In the genomic region with DNA sequence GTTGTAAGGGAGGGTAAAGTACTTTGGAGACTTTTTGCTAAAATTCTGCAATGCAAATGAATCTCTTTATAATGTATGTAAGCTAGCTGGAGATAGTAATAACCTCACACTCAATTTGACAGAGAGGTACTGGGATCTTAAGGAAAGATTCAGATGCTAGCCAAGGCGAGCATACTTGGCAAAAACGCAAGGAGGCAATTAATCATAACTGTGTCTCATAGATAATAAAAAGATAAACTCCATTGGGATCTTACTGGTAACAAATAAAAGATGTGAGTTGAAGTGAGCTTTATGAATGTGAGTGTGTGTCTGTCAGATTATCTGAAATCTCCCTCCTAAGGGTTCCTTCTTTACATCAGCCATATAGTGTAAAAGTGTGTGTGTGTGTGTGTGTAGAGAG, we compare ENCODE assay signal across 1 cellular context.
TF ChIP-seq lines count a peak whose summit lies in the region.

No MANE protein-coding gene starts in this region.

TF ChIP-seq in IMR-90, 13 proteins besides CTCF, POLR2A, EP300 and RAD21:
- no peak for TF ChIP-seq FOS (IDR thresholded peaks at IDR 0.05; ENCODE audit: low read depth, low read length)
- TF ChIP-seq MAZ (IDR thresholded peaks at IDR 0.05; ENCODE audit: borderline replicate concordance, low read depth, low read length) = no peak
- no peak for TF ChIP-seq MAFK (IDR thresholded peaks at IDR 0.05; ENCODE audit: low read depth, low read length)
- TF ChIP-seq RFX5 (IDR thresholded peaks at IDR 0.05; ENCODE audit: low read depth, low read length) = no peak
- TF ChIP-seq, protein P1, sequence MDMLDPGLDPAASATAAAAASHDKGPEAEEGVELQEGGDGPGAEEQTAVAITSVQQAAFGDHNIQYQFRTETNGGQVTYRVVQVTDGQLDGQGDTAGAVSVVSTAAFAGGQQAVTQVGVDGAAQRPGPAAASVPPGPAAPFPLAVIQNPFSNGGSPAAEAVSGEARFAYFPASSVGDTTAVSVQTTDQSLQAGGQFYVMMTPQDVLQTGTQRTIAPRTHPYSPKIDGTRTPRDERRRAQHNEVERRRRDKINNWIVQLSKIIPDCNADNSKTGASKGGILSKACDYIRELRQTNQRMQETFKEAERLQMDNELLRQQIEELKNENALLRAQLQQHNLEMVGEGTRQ (IDR thresholded peaks at IDR 0.05; ENCODE audit: low read depth, low read length) = no peak
- no peak for TF ChIP-seq CHD1 (IDR thresholded peaks at IDR 0.05; ENCODE audit: low read depth, low read length)
- no peak for TF ChIP-seq SMC3 (IDR thresholded peaks at IDR 0.05; ENCODE audit: low read depth, low read length)
- no peak for TF ChIP-seq MXI1 (IDR thresholded peaks at IDR 0.05; ENCODE audit: borderline replicate concordance, low read depth, low read length)
- no peak for TF ChIP-seq NFE2L2 (IDR thresholded peaks at IDR 0.05; ENCODE audit: low read depth, low read length)
- TF ChIP-seq, protein P2, sequence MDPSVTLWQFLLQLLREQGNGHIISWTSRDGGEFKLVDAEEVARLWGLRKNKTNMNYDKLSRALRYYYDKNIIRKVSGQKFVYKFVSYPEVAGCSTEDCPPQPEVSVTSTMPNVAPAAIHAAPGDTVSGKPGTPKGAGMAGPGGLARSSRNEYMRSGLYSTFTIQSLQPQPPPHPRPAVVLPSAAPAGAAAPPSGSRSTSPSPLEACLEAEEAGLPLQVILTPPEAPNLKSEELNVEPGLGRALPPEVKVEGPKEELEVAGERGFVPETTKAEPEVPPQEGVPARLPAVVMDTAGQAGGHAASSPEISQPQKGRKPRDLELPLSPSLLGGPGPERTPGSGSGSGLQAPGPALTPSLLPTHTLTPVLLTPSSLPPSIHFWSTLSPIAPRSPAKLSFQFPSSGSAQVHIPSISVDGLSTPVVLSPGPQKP (IDR thresholded peaks at IDR 0.05; ENCODE audit: borderline replicate concordance, low read depth, low read length) = no peak
- no peak for TF ChIP-seq BHLHE40 (IDR thresholded peaks at IDR 0.05; ENCODE audit: low read depth, low read length)
- TF ChIP-seq RCOR1 (IDR thresholded peaks at IDR 0.05; ENCODE audit: insufficient replicate concordance, low read length) = no peak
- no peak for TF ChIP-seq CEBPB (IDR thresholded peaks at IDR 0.05; ENCODE audit: low read depth, low read length)
